Comparison of ENCODE assay signal across 1 cellular context in the genomic region with DNA sequence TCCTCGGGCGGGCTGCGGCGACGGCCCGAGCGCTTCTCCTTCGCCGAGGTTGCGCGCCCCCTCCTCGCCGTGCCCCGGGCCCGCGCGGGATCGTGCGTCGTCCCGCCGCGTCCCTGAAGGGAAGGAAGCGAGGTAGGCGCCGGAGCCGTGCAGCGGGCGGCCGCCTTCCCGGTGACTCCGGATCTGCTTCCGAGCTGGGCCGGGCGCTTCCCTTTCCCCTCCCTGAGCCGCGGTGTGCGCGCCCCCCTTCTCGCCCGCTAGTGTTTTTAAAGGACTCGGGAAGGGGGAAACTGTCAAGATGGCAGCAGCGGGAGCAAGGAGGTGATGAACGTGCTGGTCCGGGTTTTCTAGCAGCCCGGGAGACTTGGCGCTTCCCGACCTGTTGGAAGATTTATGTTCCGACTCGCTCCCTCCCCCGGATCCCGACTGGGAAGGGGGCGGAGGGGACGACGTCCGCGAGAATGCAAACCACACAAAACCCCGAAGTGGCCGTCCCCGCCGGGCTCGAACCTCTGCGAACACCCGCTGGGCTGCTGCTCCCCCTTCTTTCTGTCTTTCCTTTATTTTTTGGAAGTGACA.
A peak's percentile ranks its signal among the peaks of the same experiment; 100 is the strongest.
TF ChIP-seq lines count a peak whose summit lies in the region.

No MANE protein-coding gene starts in this region.

TF ChIP-seq in HepG2, 621 proteins besides CTCF, POLR2A, EP300 and RAD21 (continued from another document):
- TF ChIP-seq, protein P1, sequence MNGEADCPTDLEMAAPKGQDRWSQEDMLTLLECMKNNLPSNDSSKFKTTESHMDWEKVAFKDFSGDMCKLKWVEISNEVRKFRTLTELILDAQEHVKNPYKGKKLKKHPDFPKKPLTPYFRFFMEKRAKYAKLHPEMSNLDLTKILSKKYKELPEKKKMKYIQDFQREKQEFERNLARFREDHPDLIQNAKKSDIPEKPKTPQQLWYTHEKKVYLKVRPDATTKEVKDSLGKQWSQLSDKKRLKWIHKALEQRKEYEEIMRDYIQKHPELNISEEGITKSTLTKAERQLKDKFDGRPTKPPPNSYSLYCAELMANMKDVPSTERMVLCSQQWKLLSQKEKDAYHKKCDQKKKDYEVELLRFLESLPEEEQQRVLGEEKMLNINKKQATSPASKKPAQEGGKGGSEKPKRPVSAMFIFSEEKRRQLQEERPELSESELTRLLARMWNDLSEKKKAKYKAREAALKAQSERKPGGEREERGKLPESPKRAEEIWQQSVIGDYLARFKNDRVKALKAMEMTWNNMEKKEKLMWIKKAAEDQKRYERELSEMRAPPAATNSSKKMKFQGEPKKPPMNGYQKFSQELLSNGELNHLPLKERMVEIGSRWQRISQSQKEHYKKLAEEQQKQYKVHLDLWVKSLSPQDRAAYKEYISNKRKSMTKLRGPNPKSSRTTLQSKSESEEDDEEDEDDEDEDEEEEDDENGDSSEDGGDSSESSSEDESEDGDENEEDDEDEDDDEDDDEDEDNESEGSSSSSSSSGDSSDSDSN (CRISPR knock-in tag; IDR thresholded peaks at IDR 0.05) = peak; percentile 32; the same call in 1 of the 2 replicates
- TF ChIP-seq SNAI1 (CRISPR knock-in tag; IDR thresholded peaks at IDR 0.05; ENCODE audit: borderline replicate concordance) = peak; percentile 31; the same call in 1 of the 2 replicates
- peak; percentile 87 for TF ChIP-seq PTBP1 (IDR thresholded peaks at IDR 0.05; ENCODE audit: low read depth, low read length, poor library complexity, severe bottlenecking)
- TF ChIP-seq ZNF709 (CRISPR knock-in tag; IDR thresholded peaks at IDR 0.05) = 0 out of 2 replicates have a peak, but pooled peaks have one; percentile 64
- no peak for TF ChIP-seq ZNF256 (CRISPR knock-in tag; conservative IDR thresholded peaks at IDR 0.05)
- peak; percentile 51; the same call in 1 of the 2 replicates for TF ChIP-seq ZNF274 (CRISPR knock-in tag; IDR thresholded peaks at IDR 0.05)
- no peak for TF ChIP-seq ZNF292 (CRISPR knock-in tag; IDR thresholded peaks at IDR 0.05; ENCODE audit: borderline replicate concordance, low read depth)
- no peak for TF ChIP-seq NFATC3 (CRISPR knock-in tag; IDR thresholded peaks at IDR 0.05)
- no peak for TF ChIP-seq AGO1 (IDR thresholded peaks at IDR 0.05; ENCODE audit: low read depth, low read length, poor library complexity, severe bottlenecking)
- TF ChIP-seq ZZZ3 (CRISPR knock-in tag; IDR thresholded peaks at IDR 0.05; ENCODE audit: borderline replicate concordance) = 0 out of 2 replicates have a peak, but pooled peaks have one; percentile 23
- TF ChIP-seq ZNF703 (CRISPR knock-in tag; IDR thresholded peaks at IDR 0.05; ENCODE audit: borderline replicate concordance) = 0 out of 2 replicates have a peak, but pooled peaks have one; percentile 39
- TF ChIP-seq STAG1 (CRISPR knock-in tag; IDR thresholded peaks at IDR 0.05) = no peak
- TF ChIP-seq ARNTL (CRISPR knock-in tag; IDR thresholded peaks at IDR 0.05) = no peak
- 0 out of 2 replicates have a peak, but pooled peaks have one; percentile 9 for TF ChIP-seq POGK (CRISPR knock-in tag; conservative IDR thresholded peaks at IDR 0.05)
- TF ChIP-seq MAX (IDR thresholded peaks at IDR 0.05) = peak; percentile 3; the same call in 1 of the 2 replicates
- TF ChIP-seq SSRP1 (CRISPR knock-in tag; IDR thresholded peaks at IDR 0.05) = 0 out of 2 replicates have a peak, but pooled peaks have one; percentile 6
- 0 out of 2 replicates have a peak, but pooled peaks have one; percentile 15 for TF ChIP-seq ELF4 (CRISPR knock-in tag; IDR thresholded peaks at IDR 0.05; ENCODE audit: borderline replicate concordance)
- peak; percentile 20; the same call in 1 of the 2 replicates for TF ChIP-seq GABPA (IDR thresholded peaks at IDR 0.05; ENCODE audit: low read depth, low read length)
- TF ChIP-seq GABPA (CRISPR knock-in tag; IDR thresholded peaks at IDR 0.05; ENCODE audit: low read depth) = 0 out of 2 replicates have a peak, but pooled peaks have one; percentile 18
- TF ChIP-seq SAP130 (CRISPR knock-in tag; IDR thresholded peaks at IDR 0.05; ENCODE audit: low read depth) = 0 out of 2 replicates have a peak, but pooled peaks have one; percentile 9
- peak; percentile 26; the same call in 1 of the 2 replicates for TF ChIP-seq KMT2A (CRISPR knock-in tag; IDR thresholded peaks at IDR 0.05)
- 0 out of 2 replicates have a peak, but pooled peaks have one; percentile 25 for TF ChIP-seq FOXC1 (CRISPR knock-in tag; IDR thresholded peaks at IDR 0.05; ENCODE audit: borderline replicate concordance)
- no peak for TF ChIP-seq LCORL (IDR thresholded peaks at IDR 0.05)
- TF ChIP-seq LCORL (CRISPR knock-in tag; IDR thresholded peaks at IDR 0.05) = peak; percentile 6; the same call in 1 of the 2 replicates
- peak; percentile 52 for TF ChIP-seq PHF20 (CRISPR knock-in tag; IDR thresholded peaks at IDR 0.05)
- peak; percentile 34; the same call in 1 of the 2 replicates for TF ChIP-seq ZC3H4 (CRISPR knock-in tag; IDR thresholded peaks at IDR 0.05; ENCODE audit: borderline replicate concordance)
- TF ChIP-seq RBFOX2 (IDR thresholded peaks at IDR 0.05; ENCODE audit: low read depth, low read length) = peak; percentile 83
- 0 out of 2 replicates have a peak, but pooled peaks have one; percentile 6 for TF ChIP-seq KDM2A (CRISPR knock-in tag; IDR thresholded peaks at IDR 0.05; ENCODE audit: borderline replicate concordance, low read depth)
- TF ChIP-seq ZNF749 (CRISPR knock-in tag; IDR thresholded peaks at IDR 0.05; ENCODE audit: borderline replicate concordance) = no peak
- TF ChIP-seq ATF7-NPFF (CRISPR knock-in tag; IDR thresholded peaks at IDR 0.05; ENCODE audit: low read depth) = peak; percentile 48; the same call in 1 of the 2 replicates
- TF ChIP-seq ZNF432 (CRISPR knock-in tag; IDR thresholded peaks at IDR 0.05; ENCODE audit: borderline replicate concordance) = no peak
- TF ChIP-seq, protein P2, sequence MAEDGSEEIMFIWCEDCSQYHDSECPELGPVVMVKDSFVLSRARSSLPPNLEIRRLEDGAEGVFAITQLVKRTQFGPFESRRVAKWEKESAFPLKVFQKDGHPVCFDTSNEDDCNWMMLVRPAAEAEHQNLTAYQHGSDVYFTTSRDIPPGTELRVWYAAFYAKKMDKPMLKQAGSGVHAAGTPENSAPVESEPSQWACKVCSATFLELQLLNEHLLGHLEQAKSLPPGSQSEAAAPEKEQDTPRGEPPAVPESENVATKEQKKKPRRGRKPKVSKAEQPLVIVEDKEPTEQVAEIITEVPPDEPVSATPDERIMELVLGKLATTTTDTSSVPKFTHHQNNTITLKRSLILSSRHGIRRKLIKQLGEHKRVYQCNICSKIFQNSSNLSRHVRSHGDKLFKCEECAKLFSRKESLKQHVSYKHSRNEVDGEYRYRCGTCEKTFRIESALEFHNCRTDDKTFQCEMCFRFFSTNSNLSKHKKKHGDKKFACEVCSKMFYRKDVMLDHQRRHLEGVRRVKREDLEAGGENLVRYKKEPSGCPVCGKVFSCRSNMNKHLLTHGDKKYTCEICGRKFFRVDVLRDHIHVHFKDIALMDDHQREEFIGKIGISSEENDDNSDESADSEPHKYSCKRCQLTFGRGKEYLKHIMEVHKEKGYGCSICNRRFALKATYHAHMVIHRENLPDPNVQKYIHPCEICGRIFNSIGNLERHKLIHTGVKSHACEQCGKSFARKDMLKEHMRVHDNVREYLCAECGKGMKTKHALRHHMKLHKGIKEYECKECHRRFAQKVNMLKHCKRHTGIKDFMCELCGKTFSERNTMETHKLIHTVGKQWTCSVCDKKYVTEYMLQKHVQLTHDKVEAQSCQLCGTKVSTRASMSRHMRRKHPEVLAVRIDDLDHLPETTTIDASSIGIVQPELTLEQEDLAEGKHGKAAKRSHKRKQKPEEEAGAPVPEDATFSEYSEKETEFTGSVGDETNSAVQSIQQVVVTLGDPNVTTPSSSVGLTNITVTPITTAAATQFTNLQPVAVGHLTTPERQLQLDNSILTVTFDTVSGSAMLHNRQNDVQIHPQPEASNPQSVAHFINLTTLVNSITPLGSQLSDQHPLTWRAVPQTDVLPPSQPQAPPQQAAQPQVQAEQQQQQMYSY (CRISPR knock-in tag; IDR thresholded peaks at IDR 0.05) = peak; percentile 92
- TF ChIP-seq, protein P3, sequence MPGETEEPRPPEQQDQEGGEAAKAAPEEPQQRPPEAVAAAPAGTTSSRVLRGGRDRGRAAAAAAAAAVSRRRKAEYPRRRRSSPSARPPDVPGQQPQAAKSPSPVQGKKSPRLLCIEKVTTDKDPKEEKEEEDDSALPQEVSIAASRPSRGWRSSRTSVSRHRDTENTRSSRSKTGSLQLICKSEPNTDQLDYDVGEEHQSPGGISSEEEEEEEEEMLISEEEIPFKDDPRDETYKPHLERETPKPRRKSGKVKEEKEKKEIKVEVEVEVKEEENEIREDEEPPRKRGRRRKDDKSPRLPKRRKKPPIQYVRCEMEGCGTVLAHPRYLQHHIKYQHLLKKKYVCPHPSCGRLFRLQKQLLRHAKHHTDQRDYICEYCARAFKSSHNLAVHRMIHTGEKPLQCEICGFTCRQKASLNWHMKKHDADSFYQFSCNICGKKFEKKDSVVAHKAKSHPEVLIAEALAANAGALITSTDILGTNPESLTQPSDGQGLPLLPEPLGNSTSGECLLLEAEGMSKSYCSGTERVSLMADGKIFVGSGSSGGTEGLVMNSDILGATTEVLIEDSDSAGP (CRISPR knock-in tag; IDR thresholded peaks at IDR 0.05; ENCODE audit: borderline replicate concordance) = peak; percentile 30; the same call in 1 of the 2 replicates
- TF ChIP-seq HMG20A (CRISPR knock-in tag; IDR thresholded peaks at IDR 0.05; ENCODE audit: borderline replicate concordance) = no peak
- TF ChIP-seq, protein P4, sequence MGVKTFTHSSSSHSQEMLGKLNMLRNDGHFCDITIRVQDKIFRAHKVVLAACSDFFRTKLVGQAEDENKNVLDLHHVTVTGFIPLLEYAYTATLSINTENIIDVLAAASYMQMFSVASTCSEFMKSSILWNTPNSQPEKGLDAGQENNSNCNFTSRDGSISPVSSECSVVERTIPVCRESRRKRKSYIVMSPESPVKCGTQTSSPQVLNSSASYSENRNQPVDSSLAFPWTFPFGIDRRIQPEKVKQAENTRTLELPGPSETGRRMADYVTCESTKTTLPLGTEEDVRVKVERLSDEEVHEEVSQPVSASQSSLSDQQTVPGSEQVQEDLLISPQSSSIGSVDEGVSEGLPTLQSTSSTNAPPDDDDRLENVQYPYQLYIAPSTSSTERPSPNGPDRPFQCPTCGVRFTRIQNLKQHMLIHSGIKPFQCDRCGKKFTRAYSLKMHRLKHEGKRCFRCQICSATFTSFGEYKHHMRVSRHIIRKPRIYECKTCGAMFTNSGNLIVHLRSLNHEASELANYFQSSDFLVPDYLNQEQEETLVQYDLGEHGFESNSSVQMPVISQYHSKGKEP (CRISPR knock-in tag; IDR thresholded peaks at IDR 0.05) = no peak
- 0 out of 2 replicates have a peak, but pooled peaks have one; percentile 19 for TF ChIP-seq CAMTA2 (CRISPR knock-in tag; IDR thresholded peaks at IDR 0.05; ENCODE audit: borderline replicate concordance)
- TF ChIP-seq ZNF781 (CRISPR knock-in tag; IDR thresholded peaks at IDR 0.05; ENCODE audit: borderline replicate concordance, not compliant biosample characterization) = peak; percentile 41
